Comparison of ENCODE assay signal across 1 cellular context in the genomic region with DNA sequence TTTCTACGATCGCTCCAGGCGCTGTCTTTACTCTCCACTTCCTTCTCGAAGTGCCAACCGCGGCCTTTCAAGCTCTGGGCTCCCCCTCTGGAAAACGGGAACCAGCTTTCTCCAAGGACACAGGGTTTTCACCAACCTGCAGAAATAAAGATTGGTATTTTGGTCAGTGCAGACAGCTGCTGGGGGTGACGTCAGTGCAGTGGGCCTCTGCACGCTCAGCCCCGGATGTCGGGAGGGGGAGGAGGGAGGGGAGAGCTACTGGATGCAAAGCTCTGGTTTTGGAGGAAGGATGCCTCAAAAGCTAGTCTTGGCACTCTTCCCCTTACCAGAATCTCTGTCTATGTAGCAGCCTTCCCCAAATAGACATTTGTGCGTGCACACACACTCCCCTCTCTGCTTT.
TF ChIP-seq lines count a peak whose summit lies in the region.

No MANE protein-coding gene starts in this region.

TF ChIP-seq in GM23338, 12 proteins besides CTCF, POLR2A, EP300 and RAD21 (continued from another document):
- TF ChIP-seq, protein P1, sequence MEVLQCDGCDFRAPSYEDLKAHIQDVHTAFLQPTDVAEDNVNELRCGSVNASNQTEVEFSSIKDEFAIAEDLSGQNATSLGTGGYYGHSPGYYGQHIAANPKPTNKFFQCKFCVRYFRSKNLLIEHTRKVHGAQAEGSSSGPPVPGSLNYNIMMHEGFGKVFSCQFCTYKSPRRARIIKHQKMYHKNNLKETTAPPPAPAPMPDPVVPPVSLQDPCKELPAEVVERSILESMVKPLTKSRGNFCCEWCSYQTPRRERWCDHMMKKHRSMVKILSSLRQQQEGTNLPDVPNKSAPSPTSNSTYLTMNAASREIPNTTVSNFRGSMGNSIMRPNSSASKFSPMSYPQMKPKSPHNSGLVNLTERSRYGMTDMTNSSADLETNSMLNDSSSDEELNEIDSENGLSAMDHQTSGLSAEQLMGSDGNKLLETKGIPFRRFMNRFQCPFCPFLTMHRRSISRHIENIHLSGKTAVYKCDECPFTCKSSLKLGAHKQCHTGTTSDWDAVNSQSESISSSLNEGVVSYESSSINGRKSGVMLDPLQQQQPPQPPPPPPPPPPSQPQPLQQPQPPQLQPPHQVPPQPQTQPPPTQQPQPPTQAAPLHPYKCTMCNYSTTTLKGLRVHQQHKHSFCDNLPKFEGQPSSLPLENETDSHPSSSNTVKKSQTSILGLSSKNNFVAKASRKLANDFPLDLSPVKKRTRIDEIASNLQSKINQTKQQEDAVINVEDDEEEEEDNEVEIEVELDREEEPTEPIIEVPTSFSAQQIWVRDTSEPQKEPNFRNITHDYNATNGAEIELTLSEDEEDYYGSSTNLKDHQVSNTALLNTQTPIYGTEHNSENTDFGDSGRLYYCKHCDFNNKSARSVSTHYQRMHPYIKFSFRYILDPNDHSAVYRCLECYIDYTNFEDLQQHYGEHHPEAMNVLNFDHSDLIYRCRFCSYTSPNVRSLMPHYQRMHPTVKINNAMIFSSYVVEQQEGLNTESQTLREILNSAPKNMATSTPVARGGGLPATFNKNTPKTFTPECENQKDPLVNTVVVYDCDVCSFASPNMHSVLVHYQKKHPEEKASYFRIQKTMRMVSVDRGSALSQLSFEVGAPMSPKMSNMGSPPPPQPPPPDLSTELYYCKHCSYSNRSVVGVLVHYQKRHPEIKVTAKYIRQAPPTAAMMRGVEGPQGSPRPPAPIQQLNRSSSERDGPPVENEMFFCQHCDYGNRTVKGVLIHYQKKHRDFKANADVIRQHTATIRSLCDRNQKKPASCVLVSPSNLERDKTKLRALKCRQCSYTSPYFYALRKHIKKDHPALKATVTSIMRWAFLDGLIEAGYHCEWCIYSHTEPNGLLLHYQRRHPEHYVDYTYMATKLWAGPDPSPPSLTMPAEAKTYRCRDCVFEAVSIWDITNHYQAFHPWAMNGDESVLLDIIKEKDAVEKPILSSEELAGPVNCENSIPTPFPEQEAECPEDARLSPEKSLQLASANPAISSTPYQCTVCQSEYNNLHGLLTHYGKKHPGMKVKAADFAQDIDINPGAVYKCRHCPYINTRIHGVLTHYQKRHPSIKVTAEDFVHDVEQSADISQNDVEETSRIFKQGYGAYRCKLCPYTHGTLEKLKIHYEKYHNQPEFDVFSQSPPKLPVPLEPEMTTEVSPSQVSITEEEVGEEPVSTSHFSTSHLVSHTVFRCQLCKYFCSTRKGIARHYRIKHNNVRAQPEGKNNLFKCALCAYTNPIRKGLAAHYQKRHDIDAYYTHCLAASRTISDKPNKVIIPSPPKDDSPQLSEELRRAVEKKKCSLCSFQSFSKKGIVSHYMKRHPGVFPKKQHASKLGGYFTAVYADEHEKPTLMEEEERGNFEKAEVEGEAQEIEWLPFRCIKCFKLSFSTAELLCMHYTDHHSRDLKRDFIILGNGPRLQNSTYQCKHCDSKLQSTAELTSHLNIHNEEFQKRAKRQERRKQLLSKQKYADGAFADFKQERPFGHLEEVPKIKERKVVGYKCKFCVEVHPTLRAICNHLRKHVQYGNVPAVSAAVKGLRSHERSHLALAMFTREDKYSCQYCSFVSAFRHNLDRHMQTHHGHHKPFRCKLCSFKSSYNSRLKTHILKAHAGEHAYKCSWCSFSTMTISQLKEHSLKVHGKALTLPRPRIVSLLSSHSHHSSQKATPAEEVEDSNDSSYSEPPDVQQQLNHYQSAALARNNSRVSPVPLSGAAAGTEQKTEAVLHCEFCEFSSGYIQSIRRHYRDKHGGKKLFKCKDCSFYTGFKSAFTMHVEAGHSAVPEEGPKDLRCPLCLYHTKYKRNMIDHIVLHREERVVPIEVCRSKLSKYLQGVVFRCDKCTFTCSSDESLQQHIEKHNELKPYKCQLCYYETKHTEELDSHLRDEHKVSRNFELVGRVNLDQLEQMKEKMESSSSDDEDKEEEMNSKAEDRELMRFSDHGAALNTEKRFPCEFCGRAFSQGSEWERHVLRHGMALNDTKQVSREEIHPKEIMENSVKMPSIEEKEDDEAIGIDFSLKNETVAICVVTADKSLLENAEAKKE (CRISPR knock-in tag; IDR thresholded peaks at IDR 0.05) = no peak
- TF ChIP-seq, protein P2, sequence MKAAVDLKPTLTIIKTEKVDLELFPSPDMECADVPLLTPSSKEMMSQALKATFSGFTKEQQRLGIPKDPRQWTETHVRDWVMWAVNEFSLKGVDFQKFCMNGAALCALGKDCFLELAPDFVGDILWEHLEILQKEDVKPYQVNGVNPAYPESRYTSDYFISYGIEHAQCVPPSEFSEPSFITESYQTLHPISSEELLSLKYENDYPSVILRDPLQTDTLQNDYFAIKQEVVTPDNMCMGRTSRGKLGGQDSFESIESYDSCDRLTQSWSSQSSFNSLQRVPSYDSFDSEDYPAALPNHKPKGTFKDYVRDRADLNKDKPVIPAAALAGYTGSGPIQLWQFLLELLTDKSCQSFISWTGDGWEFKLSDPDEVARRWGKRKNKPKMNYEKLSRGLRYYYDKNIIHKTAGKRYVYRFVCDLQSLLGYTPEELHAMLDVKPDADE (IDR thresholded peaks at IDR 0.05) = no peak
- TF ChIP-seq ZNF331 (CRISPR knock-in tag; IDR thresholded peaks at IDR 0.05; ENCODE audit: low read depth) (no peak), EZH2 (IDR thresholded peaks at IDR 0.05; ENCODE audit: low read depth, unreplicated experiment) (no peak)
